Comparison of ENCODE assay signal across 8 cellular contexts in genomic region chr6:29705389-29706231, GRCh38. TPM values are rescaled to one million over a fixed set of nuclear protein-coding genes. Genes with fewer than 3 reads are reported as not detected.
A peak's percentile ranks its signal among the peaks of the same experiment; 100 is the strongest.
DNase-seq lines count a peak whose midpoint lies in the region; ATAC-seq lines count a peak whose summit lies in the region.

No MANE protein-coding gene starts in this region.

- intact Hi-C loops in Right ventricle myocardium inferior (cut with DNase I), result loop anchor here (1.0 to 5.0 kb wide), 3 partner anchors 48 to 302 kb away; no protein-coding TSS in a partner anchor
- intact Hi-C loops in cardiac septum (cut with DNase I), result loop anchor here (2.0 to 5.0 kb wide), 2 partner anchors 47 to 129 kb away; no protein-coding TSS in a partner anchor

- H2BK15ac ChIP-seq in mesendoderm (replicated peaks; ENCODE audit: low read depth), result no peak overlapping the region

- H3K27ac ChIP-seq in mesendoderm (ENCODE audit: low read depth, low read length), result no peak overlapping the region

- WGBS in mesendoderm (ENCODE audit: extremely low coverage, insufficient coverage, low lambda C conversion rate), result no CpG with 5 or more reads among the region's 10 CpGs

- peak; percentile 58 for ATAC-seq in Right ventricle myocardium inferior
- ATAC-seq in GM21786 (IDR thresholded peaks at IDR 0.05; ENCODE audit: unreplicated experiment), result no peak

- no peaks in the 10 kb centered on the region for H3K27me3 ChIP-seq in mesendoderm (ENCODE audit: insufficient read depth, low read length, poor library complexity)

- no peaks in the 10 kb centered on the region for H3K4me1 ChIP-seq in mesendoderm (ENCODE audit: control insufficient read depth, low read depth, low read length)

- no peaks in the 10 kb centered on the region for H3K79me1 ChIP-seq in mesendoderm (ENCODE audit: low read length)

- H3K36me3 Mint-ChIP-seq in activated naive CD8-positive, alpha-beta T cell treated with anti-CD3 and anti-CD28 coated beads for 36 hours, result no peaks in the 10 kb centered on the region

- H2BK5ac ChIP-seq in mesendoderm (ENCODE audit: low read length), result no peak overlapping the region

- no peak overlapping the region for H3K18ac ChIP-seq in mesendoderm (ENCODE audit: low read length)

- H3K9me3 Mint-ChIP-seq in activated naive CD8-positive, alpha-beta T cell treated with anti-CD3 and anti-CD28 coated beads for 36 hours, result no peaks in the 10 kb centered on the region

- peaks cover 10% of the 10 kb centered on the region for H3K27me3 Mint-ChIP-seq in activated naive CD8-positive, alpha-beta T cell treated with anti-CD3 and anti-CD28 coated beads for 36 hours

- peaks cover 52% of the 10 kb centered on the region for H3K4me1 Mint-ChIP-seq in activated naive CD8-positive, alpha-beta T cell treated with anti-CD3 and anti-CD28 coated beads for 36 hours

- H4K5ac ChIP-seq in mesendoderm (ENCODE audit: low read length), result no peak overlapping the region

- no peak overlapping the region for H3K9ac ChIP-seq in mesendoderm (ENCODE audit: low read length)

- H3K27ac Mint-ChIP-seq in activated naive CD8-positive, alpha-beta T cell treated with anti-CD3 and anti-CD28 coated beads for 36 hours, result no peak overlapping the region

- DNase-seq in Right ventricle myocardium inferior (ENCODE audit: missing footprints) (no peak), cardiac septum (ENCODE audit: low spot score) (no peak), NCI-H226 (peak; percentile 32), dermis microvascular lymphatic vessel endothelial cell (ENCODE audit: low read depth in 2 of 2) (peak; percentile 28 to 34), mesendoderm (peak; percentile 74), NOMO-1 treated with dmso at 0.1 percent for 144 hours (lab: John Stamatoyannopoulos, UW; ENCODE audit: unreplicated experiment) (no peak)
- DNase-seq in activated naive CD8-positive, alpha-beta T cell treated with anti-CD3 and anti-CD28 coated beads for 36 hours, result no peak

- no peak overlapping the region for H3K56ac ChIP-seq in mesendoderm (ENCODE audit: low read length)

- no peak overlapping the region for H3K4ac ChIP-seq in mesendoderm (ENCODE audit: low read depth, low read length)

- no peak overlapping the region for H3K4me3 ChIP-seq in mesendoderm (ENCODE audit: low read length)

- no peak overlapping the region for H3K4me3 Mint-ChIP-seq in activated naive CD8-positive, alpha-beta T cell treated with anti-CD3 and anti-CD28 coated beads for 36 hours

- no peak overlapping the region for H4K8ac ChIP-seq in mesendoderm (ENCODE audit: low read depth, low read length)

- H3K23ac ChIP-seq in mesendoderm (ENCODE audit: low read length), result no peak overlapping the region

- H2AK5ac ChIP-seq in mesendoderm (ENCODE audit: low read length), result no peak overlapping the region

- no peak overlapping the region for H3K4me2 ChIP-seq in mesendoderm (ENCODE audit: low read length)

- no peak overlapping the region for H2BK120ac ChIP-seq in mesendoderm (ENCODE audit: low read depth, low read length)

- no peaks in the 10 kb centered on the region for H3K79me2 ChIP-seq in mesendoderm (ENCODE audit: control insufficient read depth, insufficient read depth, low read length)

- H3K36me3 ChIP-seq in mesendoderm (ENCODE audit: control insufficient read depth, insufficient read depth, low read length), result no peaks in the 10 kb centered on the region

RNA-seq across cellular contexts. Expression of gene HLA-F, which starts 17.6 kb away (rescaled TPM):
- total RNA-seq in Right ventricle myocardium inferior (32.6 TPM), cardiac septum (40.4 TPM), dermis microvascular lymphatic vessel endothelial cell (15.0 and 22.3 TPM in 2 replicates)
- 2.0 TPM for polyA plus RNA-seq in mesendoderm (2013, experiment 1 of 2)
- polyA plus RNA-seq in mesendoderm (2013, experiment 2 of 2), result 1.8 TPM
- total RNA-seq in activated naive CD8-positive, alpha-beta T cell treated with anti-CD3 and anti-CD28 coated beads for 36 hours, result 100 to 1,000 TPM; 178 to 181 TPM

RNA-seq across cellular contexts. Expression of gene ZFP57, which starts 24.7 kb away (rescaled TPM):
- total RNA-seq in Right ventricle myocardium inferior (not detected), cardiac septum (not detected), dermis microvascular lymphatic vessel endothelial cell (0.51 and 0.63 TPM in 2 replicates)
- 1.5 TPM for polyA plus RNA-seq in mesendoderm (2013, experiment 1 of 2)
- 1.4 TPM for polyA plus RNA-seq in mesendoderm (2013, experiment 2 of 2)
- 10 to 100 TPM; 10.6 to 11.5 TPM for total RNA-seq in activated naive CD8-positive, alpha-beta T cell treated with anti-CD3 and anti-CD28 coated beads for 36 hours

RNA-seq across cellular contexts. Expression of gene MOG, which starts 48.7 kb away (rescaled TPM):
- total RNA-seq in Right ventricle myocardium inferior (12.6 TPM), cardiac septum (2.0 TPM), dermis microvascular lymphatic vessel endothelial cell (not detected in 2 replicates)
- 0.37 TPM for polyA plus RNA-seq in mesendoderm (2013, experiment 1 of 2)
- polyA plus RNA-seq in mesendoderm (2013, experiment 2 of 2), result 0.32 TPM
- total RNA-seq in activated naive CD8-positive, alpha-beta T cell treated with anti-CD3 and anti-CD28 coated beads for 36 hours, result not detected

Comparison
In these comparisons a context has a peak if more than half of its experiments do, and no peak if none do; other contexts are left out.
1. DNase-seq: peak in NCI-H226 (single experiment), dermis microvascular lymphatic vessel endothelial cell (2 of 2) and mesendoderm (single experiment); none in Right ventricle myocardium inferior (single experiment), cardiac septum (single experiment), NOMO-1 treated with dmso at 0.1 percent for 144 hours (single experiment) and activated naive CD8-positive, alpha-beta T cell treated with anti-CD3 and anti-CD28 coated beads for 36 hours (single experiment).